3 cellular contexts compared by ENCODE assay signal in the genomic region with DNA sequence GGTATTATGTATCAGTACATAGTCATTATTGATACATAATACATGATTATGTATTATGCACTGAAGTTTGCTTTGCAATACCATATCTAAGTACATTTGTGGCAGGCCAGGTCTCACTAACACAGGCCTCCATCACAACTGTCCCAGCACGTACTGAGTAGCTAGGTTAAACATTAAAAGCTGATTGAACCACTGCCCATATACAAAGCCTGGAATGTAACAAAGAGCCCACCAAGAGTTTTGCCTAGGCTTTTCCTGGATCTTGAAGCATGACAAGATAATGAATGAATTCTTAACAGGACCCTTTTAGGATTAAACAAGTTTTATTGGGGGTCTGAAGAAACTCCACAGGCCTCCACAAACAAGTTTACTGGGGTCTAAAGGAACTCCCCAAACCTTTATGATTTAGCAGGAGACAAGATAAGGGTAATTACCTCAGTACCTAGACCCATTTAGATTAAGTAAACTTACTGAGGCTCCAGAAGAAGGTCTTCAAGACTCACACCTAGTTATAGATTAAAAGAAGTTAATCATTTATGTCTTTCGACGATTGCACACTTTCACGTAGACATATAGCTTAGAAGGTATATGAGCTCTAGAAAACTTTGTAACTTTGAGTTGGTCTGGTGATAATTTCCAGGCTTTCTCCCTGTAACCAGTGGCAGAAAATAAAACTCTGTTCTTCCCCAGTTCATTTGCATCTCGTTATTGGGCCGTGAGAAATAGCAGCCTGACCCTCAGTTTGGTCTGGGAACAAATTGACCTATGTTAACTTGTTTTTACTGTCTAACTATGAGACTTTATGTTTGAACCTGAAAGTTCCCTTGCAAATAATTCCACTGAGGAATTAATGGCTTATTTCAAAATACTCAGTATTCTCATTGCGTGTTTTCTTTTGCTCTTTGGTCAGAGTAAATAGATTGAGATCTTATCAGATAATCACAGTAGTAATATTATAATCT.
TF ChIP-seq lines count a peak whose summit lies in the region.

No MANE protein-coding gene starts in this region.

TF ChIP-seq in A549, 52 proteins besides CTCF, POLR2A, EP300 and RAD21:
- no peak for TF ChIP-seq KDM5A (IDR thresholded peaks at IDR 0.05)
- peak; percentile 41; the same call in 1 of the 2 replicates for TF ChIP-seq GATA3 (IDR thresholded peaks at IDR 0.05; ENCODE audit: borderline replicate concordance)
- no peak for TF ChIP-seq FOXS1 (CRISPR knock-in tag; IDR thresholded peaks at IDR 0.05)

TF ChIP-seq in GM23338, 12 proteins besides CTCF, POLR2A, EP300 and RAD21 (continues in another document):
- TF ChIP-seq, protein P1, sequence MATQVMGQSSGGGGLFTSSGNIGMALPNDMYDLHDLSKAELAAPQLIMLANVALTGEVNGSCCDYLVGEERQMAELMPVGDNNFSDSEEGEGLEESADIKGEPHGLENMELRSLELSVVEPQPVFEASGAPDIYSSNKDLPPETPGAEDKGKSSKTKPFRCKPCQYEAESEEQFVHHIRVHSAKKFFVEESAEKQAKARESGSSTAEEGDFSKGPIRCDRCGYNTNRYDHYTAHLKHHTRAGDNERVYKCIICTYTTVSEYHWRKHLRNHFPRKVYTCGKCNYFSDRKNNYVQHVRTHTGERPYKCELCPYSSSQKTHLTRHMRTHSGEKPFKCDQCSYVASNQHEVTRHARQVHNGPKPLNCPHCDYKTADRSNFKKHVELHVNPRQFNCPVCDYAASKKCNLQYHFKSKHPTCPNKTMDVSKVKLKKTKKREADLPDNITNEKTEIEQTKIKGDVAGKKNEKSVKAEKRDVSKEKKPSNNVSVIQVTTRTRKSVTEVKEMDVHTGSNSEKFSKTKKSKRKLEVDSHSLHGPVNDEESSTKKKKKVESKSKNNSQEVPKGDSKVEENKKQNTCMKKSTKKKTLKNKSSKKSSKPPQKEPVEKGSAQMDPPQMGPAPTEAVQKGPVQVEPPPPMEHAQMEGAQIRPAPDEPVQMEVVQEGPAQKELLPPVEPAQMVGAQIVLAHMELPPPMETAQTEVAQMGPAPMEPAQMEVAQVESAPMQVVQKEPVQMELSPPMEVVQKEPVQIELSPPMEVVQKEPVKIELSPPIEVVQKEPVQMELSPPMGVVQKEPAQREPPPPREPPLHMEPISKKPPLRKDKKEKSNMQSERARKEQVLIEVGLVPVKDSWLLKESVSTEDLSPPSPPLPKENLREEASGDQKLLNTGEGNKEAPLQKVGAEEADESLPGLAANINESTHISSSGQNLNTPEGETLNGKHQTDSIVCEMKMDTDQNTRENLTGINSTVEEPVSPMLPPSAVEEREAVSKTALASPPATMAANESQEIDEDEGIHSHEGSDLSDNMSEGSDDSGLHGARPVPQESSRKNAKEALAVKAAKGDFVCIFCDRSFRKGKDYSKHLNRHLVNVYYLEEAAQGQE (IDR thresholded peaks at IDR 0.05; ENCODE audit: unreplicated experiment) = no peak
- TF ChIP-seq ZNF114 (CRISPR knock-in tag; IDR thresholded peaks at IDR 0.05) (no peak), EZH2 (IDR thresholded peaks at IDR 0.05; ENCODE audit: low read depth, unreplicated experiment) (no peak), ETS1 (IDR thresholded peaks at IDR 0.05) (no peak)
- TF ChIP-seq, protein P2, sequence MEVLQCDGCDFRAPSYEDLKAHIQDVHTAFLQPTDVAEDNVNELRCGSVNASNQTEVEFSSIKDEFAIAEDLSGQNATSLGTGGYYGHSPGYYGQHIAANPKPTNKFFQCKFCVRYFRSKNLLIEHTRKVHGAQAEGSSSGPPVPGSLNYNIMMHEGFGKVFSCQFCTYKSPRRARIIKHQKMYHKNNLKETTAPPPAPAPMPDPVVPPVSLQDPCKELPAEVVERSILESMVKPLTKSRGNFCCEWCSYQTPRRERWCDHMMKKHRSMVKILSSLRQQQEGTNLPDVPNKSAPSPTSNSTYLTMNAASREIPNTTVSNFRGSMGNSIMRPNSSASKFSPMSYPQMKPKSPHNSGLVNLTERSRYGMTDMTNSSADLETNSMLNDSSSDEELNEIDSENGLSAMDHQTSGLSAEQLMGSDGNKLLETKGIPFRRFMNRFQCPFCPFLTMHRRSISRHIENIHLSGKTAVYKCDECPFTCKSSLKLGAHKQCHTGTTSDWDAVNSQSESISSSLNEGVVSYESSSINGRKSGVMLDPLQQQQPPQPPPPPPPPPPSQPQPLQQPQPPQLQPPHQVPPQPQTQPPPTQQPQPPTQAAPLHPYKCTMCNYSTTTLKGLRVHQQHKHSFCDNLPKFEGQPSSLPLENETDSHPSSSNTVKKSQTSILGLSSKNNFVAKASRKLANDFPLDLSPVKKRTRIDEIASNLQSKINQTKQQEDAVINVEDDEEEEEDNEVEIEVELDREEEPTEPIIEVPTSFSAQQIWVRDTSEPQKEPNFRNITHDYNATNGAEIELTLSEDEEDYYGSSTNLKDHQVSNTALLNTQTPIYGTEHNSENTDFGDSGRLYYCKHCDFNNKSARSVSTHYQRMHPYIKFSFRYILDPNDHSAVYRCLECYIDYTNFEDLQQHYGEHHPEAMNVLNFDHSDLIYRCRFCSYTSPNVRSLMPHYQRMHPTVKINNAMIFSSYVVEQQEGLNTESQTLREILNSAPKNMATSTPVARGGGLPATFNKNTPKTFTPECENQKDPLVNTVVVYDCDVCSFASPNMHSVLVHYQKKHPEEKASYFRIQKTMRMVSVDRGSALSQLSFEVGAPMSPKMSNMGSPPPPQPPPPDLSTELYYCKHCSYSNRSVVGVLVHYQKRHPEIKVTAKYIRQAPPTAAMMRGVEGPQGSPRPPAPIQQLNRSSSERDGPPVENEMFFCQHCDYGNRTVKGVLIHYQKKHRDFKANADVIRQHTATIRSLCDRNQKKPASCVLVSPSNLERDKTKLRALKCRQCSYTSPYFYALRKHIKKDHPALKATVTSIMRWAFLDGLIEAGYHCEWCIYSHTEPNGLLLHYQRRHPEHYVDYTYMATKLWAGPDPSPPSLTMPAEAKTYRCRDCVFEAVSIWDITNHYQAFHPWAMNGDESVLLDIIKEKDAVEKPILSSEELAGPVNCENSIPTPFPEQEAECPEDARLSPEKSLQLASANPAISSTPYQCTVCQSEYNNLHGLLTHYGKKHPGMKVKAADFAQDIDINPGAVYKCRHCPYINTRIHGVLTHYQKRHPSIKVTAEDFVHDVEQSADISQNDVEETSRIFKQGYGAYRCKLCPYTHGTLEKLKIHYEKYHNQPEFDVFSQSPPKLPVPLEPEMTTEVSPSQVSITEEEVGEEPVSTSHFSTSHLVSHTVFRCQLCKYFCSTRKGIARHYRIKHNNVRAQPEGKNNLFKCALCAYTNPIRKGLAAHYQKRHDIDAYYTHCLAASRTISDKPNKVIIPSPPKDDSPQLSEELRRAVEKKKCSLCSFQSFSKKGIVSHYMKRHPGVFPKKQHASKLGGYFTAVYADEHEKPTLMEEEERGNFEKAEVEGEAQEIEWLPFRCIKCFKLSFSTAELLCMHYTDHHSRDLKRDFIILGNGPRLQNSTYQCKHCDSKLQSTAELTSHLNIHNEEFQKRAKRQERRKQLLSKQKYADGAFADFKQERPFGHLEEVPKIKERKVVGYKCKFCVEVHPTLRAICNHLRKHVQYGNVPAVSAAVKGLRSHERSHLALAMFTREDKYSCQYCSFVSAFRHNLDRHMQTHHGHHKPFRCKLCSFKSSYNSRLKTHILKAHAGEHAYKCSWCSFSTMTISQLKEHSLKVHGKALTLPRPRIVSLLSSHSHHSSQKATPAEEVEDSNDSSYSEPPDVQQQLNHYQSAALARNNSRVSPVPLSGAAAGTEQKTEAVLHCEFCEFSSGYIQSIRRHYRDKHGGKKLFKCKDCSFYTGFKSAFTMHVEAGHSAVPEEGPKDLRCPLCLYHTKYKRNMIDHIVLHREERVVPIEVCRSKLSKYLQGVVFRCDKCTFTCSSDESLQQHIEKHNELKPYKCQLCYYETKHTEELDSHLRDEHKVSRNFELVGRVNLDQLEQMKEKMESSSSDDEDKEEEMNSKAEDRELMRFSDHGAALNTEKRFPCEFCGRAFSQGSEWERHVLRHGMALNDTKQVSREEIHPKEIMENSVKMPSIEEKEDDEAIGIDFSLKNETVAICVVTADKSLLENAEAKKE (CRISPR knock-in tag; IDR thresholded peaks at IDR 0.05) = no peak

TF ChIP-seq in GM12878, 131 proteins besides CTCF, POLR2A, EP300 and RAD21 (continues in another document):
- TF ChIP-seq FOXM1 (IDR thresholded peaks at IDR 0.05; ENCODE audit: low read depth, low read length) (no peak), NR2F1 (conservative IDR thresholded peaks at IDR 0.05) (0 out of 2 replicates have a peak, but pooled peaks have one; percentile 48), ESRRA (IDR thresholded peaks at IDR 0.05; ENCODE audit: low read length) (no peak), FOXK2 (IDR thresholded peaks at IDR 0.05) (no peak), MEF2B (IDR thresholded peaks at IDR 0.05; ENCODE audit: partially characterized antibody, poor library complexity, severe bottlenecking) (peak; percentile 18), PML (IDR thresholded peaks at IDR 0.05; ENCODE audit: low read length) (no peak), CHD4 (IDR thresholded peaks at IDR 0.05) (no peak), NBN (IDR thresholded peaks at IDR 0.05) (no peak), ZSCAN29 (IDR thresholded peaks at IDR 0.05) (no peak), NR2C1 (IDR thresholded peaks at IDR 0.05) (no peak), CEBPB (IDR thresholded peaks at IDR 0.05; ENCODE audit: borderline replicate concordance in 1 of 2, low read depth in 2 of 2, low read length in 2 of 2) (no peak), CHD2 (IDR thresholded peaks at IDR 0.05; ENCODE audit: borderline replicate concordance, low read depth, low read length) (no peak), EGR1 (IDR thresholded peaks at IDR 0.05; ENCODE audit: borderline replicate concordance in 1 of 2, low read depth in 2 of 2, low read length in 2 of 2) (no peak), SMAD5 (IDR thresholded peaks at IDR 0.05; ENCODE audit: low read depth) (no peak), GATAD2B (conservative IDR thresholded peaks at IDR 0.05; ENCODE audit: low read depth) (peak; percentile 59), CEBPZ (IDR thresholded peaks at IDR 0.05; ENCODE audit: low read depth, low read length) (no peak), EZH2 (IDR thresholded peaks at IDR 0.05; ENCODE audit: borderline replicate concordance, control insufficient read depth, low read depth, low read length) (no peak), ATF7 (IDR thresholded peaks at IDR 0.05; ENCODE audit: low read depth) (no peak), STAT1 (conservative IDR thresholded peaks at IDR 0.05) (no peak), CBX5 (IDR thresholded peaks at IDR 0.05; ENCODE audit: low read depth) (no peak), ZNF217 (IDR thresholded peaks at IDR 0.05) (no peak), CBX3 (IDR thresholded peaks at IDR 0.05; ENCODE audit: borderline replicate concordance, low read depth) (no peak), CHD1 (IDR thresholded peaks at IDR 0.05; ENCODE audit: low read depth, low read length) (no peak), ZNF622 (IDR thresholded peaks at IDR 0.05) (no peak)
- TF ChIP-seq, protein P3, sequence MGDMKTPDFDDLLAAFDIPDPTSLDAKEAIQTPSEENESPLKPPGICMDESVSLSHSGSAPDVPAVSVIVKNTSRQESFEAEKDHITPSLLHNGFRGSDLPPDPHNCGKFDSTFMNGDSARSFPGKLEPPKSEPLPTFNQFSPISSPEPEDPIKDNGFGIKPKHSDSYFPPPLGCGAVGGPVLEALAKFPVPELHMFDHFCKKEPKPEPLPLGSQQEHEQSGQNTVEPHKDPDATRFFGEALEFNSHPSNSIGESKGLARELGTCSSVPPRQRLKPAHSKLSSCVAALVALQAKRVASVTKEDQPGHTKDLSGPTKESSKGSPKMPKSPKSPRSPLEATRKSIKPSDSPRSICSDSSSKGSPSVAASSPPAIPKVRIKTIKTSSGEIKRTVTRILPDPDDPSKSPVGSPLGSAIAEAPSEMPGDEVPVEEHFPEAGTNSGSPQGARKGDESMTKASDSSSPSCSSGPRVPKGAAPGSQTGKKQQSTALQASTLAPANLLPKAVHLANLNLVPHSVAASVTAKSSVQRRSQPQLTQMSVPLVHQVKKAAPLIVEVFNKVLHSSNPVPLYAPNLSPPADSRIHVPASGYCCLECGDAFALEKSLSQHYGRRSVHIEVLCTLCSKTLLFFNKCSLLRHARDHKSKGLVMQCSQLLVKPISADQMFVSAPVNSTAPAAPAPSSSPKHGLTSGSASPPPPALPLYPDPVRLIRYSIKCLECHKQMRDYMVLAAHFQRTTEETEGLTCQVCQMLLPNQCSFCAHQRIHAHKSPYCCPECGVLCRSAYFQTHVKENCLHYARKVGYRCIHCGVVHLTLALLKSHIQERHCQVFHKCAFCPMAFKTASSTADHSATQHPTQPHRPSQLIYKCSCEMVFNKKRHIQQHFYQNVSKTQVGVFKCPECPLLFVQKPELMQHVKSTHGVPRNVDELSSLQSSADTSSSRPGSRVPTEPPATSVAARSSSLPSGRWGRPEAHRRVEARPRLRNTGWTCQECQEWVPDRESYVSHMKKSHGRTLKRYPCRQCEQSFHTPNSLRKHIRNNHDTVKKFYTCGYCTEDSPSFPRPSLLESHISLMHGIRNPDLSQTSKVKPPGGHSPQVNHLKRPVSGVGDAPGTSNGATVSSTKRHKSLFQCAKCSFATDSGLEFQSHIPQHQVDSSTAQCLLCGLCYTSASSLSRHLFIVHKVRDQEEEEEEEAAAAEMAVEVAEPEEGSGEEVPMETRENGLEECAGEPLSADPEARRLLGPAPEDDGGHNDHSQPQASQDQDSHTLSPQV (IDR thresholded peaks at IDR 0.05) = no peak
- TF ChIP-seq, protein P4, sequence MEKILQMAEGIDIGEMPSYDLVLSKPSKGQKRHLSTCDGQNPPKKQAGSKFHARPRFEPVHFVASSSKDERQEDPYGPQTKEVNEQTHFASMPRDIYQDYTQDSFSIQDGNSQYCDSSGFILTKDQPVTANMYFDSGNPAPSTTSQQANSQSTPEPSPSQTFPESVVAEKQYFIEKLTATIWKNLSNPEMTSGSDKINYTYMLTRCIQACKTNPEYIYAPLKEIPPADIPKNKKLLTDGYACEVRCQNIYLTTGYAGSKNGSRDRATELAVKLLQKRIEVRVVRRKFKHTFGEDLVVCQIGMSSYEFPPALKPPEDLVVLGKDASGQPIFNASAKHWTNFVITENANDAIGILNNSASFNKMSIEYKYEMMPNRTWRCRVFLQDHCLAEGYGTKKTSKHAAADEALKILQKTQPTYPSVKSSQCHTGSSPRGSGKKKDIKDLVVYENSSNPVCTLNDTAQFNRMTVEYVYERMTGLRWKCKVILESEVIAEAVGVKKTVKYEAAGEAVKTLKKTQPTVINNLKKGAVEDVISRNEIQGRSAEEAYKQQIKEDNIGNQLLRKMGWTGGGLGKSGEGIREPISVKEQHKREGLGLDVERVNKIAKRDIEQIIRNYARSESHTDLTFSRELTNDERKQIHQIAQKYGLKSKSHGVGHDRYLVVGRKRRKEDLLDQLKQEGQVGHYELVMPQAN (conservative IDR thresholded peaks at IDR 0.05) = no peak
